Comparison of ENCODE assay signal across 8 cellular contexts in genomic region chr3:129120254-129121004, GRCh38. TPM values are rescaled to one million over a fixed set of nuclear protein-coding genes. Genes with fewer than 3 reads are reported as not detected.
DNase-seq lines count a peak whose midpoint lies in the region; ATAC-seq and TF ChIP-seq lines count a peak whose summit lies in the region.

No MANE protein-coding gene starts in this region.

- H3K9ac ChIP-seq in HCT116 (ENCODE audit: low read length), result peak overlapping the region; percentile 78
- H3K9ac ChIP-seq in MM.1S (ENCODE audit: low read length), result peak overlapping the region; percentile 88

- TF ChIP-seq POLR2A in HCT116 (IDR thresholded peaks at IDR 0.05; ENCODE audit: borderline replicate concordance, extremely low read depth, insufficient read depth, insufficient read length), result no peak

- no peaks in the 10 kb centered on the region for H3K9me3 ChIP-seq in HCT116 (ENCODE audit: control insufficient read depth in 1 of 2, insufficient read depth in 1 of 2, low read depth in 1 of 2, low read length in 2 of 2)
- no peaks in the 10 kb centered on the region for H3K9me3 ChIP-seq in MM.1S (replicated peaks; ENCODE audit: insufficient read depth, low read length)

- BruUV-seq in HCT116 (replicated peaks; lab: Mats Ljungman, UMichigan), result TSS peak; percentile 43

- TF ChIP-seq CTCF in GM12875 (IDR thresholded peaks at IDR 0.05; ENCODE audit: borderline replicate concordance, insufficient read depth, low read depth, low read length) (0 out of 2 replicates have a peak, but pooled peaks have one; percentile 13), HCT116 (IDR thresholded peaks at IDR 0.05 in 2 of 3, conservative IDR thresholded peaks at IDR 0.05 in 1 of 3; ENCODE audit: borderline replicate concordance in 1 of 3, insufficient read depth in 1 of 3, low read depth in 2 of 3, low read length in 2 of 3) (peak in 2 of 3 experiments; percentile 13 to 26; a peak in 1 of 6 replicates), MM.1S (IDR thresholded peaks at IDR 0.05; ENCODE audit: low read length) (peak; percentile 28; the same call in 1 of the 2 replicates)

- H3K79me2 ChIP-seq in HCT116 (ENCODE audit: insufficient read depth, low read length), result peaks cover 5% of the 10 kb centered on the region; the same call in 1 of the 2 replicates
- peaks cover 48% of the 10 kb centered on the region for H3K79me2 ChIP-seq in MM.1S (ENCODE audit: low read length)

- H3K9me2 ChIP-seq in HCT116 (ENCODE audit: insufficient read depth) (no peaks in the 10 kb centered on the region), MM.1S (replicated peaks; ENCODE audit: insufficient read depth, low read length) (no peaks in the 10 kb centered on the region)

- DNase-seq in HCT116 (ENCODE audit: low read depth, low spot score) (peak; percentile 51), MM.1S (peak; percentile 99), dedifferentiated amniotic fluid mesenchymal stem cell (ENCODE audit: extremely low spot score) (peak; percentile 84), left lobe of liver (ENCODE audit: low spot score) (peak; percentile 96), NCI-H187 treated with DMSO at 0.1 percent for 48 hours (lab: John Stamatoyannopoulos, UW) (no peak)
- DNase-seq in activated CD4-positive, alpha-beta T cell treated with anti-CD3 and anti-CD28 coated beads for 48 hours, result peak; percentile 95
- peak; percentile 82 for DNase-seq in stimulated activated CD4-positive, alpha-beta T cell treated with anti-CD3 and anti-CD28 coated beads, Interleukin-2, amount 100 ng/mL, for 4 hours (ENCODE audit: low read depth)

- intact Hi-C loops in HCT116 (cut with micrococcal nuclease), result no loop called here

- CTCF ChIA-PET in HCT116 (lab: Charles Lee), result interaction anchor here (1.5 to 3.7 kb wide), 4 partner anchors 67 to 150 kb away, joined by 5 to 16 read pairs (median 7); no protein-coding TSS in a partner anchor

- H3K27ac ChIP-seq in HCT116 (ENCODE audit: low read depth, low read length), result peak overlapping the region; percentile 70
- H3K27ac ChIP-seq in MM.1S (ENCODE audit: low read length), result peak overlapping the region; percentile 96

- H3F3A ChIP-seq in MM.1S (ENCODE audit: insufficient read depth, low read length), result peaks cover 46% of the 10 kb centered on the region

- H4K20me1 ChIP-seq in HCT116 (ENCODE audit: insufficient read depth) (no peaks in the 10 kb centered on the region), MM.1S (ENCODE audit: insufficient read depth, low read length) (no peaks in the 10 kb centered on the region)

- peak overlapping the region; percentile 91 for H3K4me2 ChIP-seq in HCT116 (ENCODE audit: low read length)
- H3K4me2 ChIP-seq in MM.1S (ENCODE audit: low read depth, low read length), result peak overlapping the region; percentile 99

- POLR2A ChIA-PET in HCT116 (lab: Charles Lee), result no interaction called here

- H3K4me1 ChIP-seq in HCT116 (ENCODE audit: control insufficient read depth in 1 of 2, insufficient read depth in 2 of 2, low read length in 2 of 2) (peaks cover 16 to 36% of the 10 kb centered on the region in 2 experiments), MM.1S (ENCODE audit: low read length) (peaks cover 46% of the 10 kb centered on the region)

- ATAC-seq in HCT116 (peak; percentile 31), left lobe of liver (peak; percentile 48)

- peak overlapping the region; percentile 85 for H3K4me3 ChIP-seq in GM12875 (ENCODE audit: low read depth, low read length)
- H3K4me3 ChIP-seq in HCT116 (replicated peaks in 1 of 2; ENCODE audit: low read depth in 1 of 2, low read length in 2 of 2), result peak overlapping the region; percentile 69 to 76
- H3K4me3 ChIP-seq in MM.1S (ENCODE audit: low read length), result peak overlapping the region; percentile 70

- H2AFZ ChIP-seq in HCT116 (ENCODE audit: low read depth, low read length, poor library complexity, severe bottlenecking), result no peak overlapping the region
- no peak overlapping the region for H2AFZ ChIP-seq in MM.1S (ENCODE audit: low read length)

- no peak for TF ChIP-seq RAD21 in HCT116 (IDR thresholded peaks at IDR 0.05; ENCODE audit: low read depth)

- no peaks in the 10 kb centered on the region; a peak in 1 of 4 replicates for H3K36me3 ChIP-seq in HCT116 (ENCODE audit: control insufficient read depth in 1 of 2, insufficient read depth in 2 of 2, low read length in 2 of 2)
- H3K36me3 ChIP-seq in MM.1S (replicated peaks; ENCODE audit: insufficient read depth, low read length), result no peaks in the 10 kb centered on the region

- RAD21 ChIA-PET in HCT116 (lab: Charles Lee; ENCODE audit: low non-redundant PET in 1 of 2, low total read pairs in 2 of 2, uncharacterized antibody in 2 of 2, unreplicated experiment in 2 of 2), result no interaction called here

- H3K27me3 ChIP-seq in HCT116 (ENCODE audit: insufficient read depth, low read length), result no peaks in the 10 kb centered on the region
- no peaks in the 10 kb centered on the region for H3K27me3 ChIP-seq in MM.1S (replicated peaks; ENCODE audit: insufficient read depth, low read length)

TF ChIP-seq in HCT116, 20 proteins besides CTCF, POLR2A, EP300 and RAD21:
- TF ChIP-seq POLR2AphosphoS5 (IDR thresholded peaks at IDR 0.05; ENCODE audit: low read depth, low read length) (peak; percentile 35; the same call in 1 of the 2 replicates), ELF1 (IDR thresholded peaks at IDR 0.05; ENCODE audit: borderline replicate concordance, low read depth) (no peak; the same call in 1 of the 2 replicates)

RNA-seq across cellular contexts. Expression of gene RAB43, which starts 1.2 kb away (rescaled TPM):
- 13.5 TPM for total RNA-seq in HCT116 (2021; ENCODE audit: unreplicated experiment)
- polyA plus RNA-seq in HCT116 (2012), result 11.2 and 13.0 TPM in 2 replicates
- 38.1 TPM for total RNA-seq in left lobe of liver

RNA-seq across cellular contexts. Expression of gene ISY1, which starts 40.4 kb away (rescaled TPM):
- total RNA-seq in HCT116 (2021; ENCODE audit: unreplicated experiment), result 43.6 TPM
- polyA plus RNA-seq in HCT116 (2012), result 26.3 and 27.4 TPM in 2 replicates
- total RNA-seq in left lobe of liver, result 8.5 TPM

RNA-seq across cellular contexts. Expression of gene GP9, which starts 59.9 kb away (rescaled TPM):
- total RNA-seq in HCT116 (2021; ENCODE audit: unreplicated experiment) (not detected), left lobe of liver (0.20 TPM)
- not detected in 2 replicates for polyA plus RNA-seq in HCT116 (2012)
